In genomic region chr17:76862079-76862478, GRCh38 we compare ENCODE assay signal across 29 cellular contexts. TPM values are rescaled to one million over a fixed set of nuclear protein-coding genes. Genes with fewer than 3 reads are reported as not detected.
"Had no signal": no experiment of that assay in that cellular context is flagged by ENCODE, and none has a peak within 500 bp of the region (broad histone marks: within the 10 kb centered on the region; RNA-seq: fewer than 3 reads in every experiment).

No MANE protein-coding gene starts in this region.

- H3K36me3 ChIP-seq: neutrophil, ovary, right lobe of liver, sigmoid colon, stomach, thoracic aorta, thyroid gland, tibial nerve, upper lobe of left lung, vagina had no signal

- H3K4me3 ChIP-seq: ovary, psoas muscle, right lobe of liver, sigmoid colon, stomach, thoracic aorta, thyroid gland, tibial nerve, upper lobe of left lung, vagina had no signal

- ATAC-seq: natural killer cell treated with Interleukin-12 subunit alpha and Interleukin-12 subunit beta and Interleukin-15 and Interleukin-18, amount 100 ng/mL, for 72 hours; psoas muscle; right cardiac atrium; right lobe of liver; stimulated activated effector memory CD8-positive, alpha-beta T cell treated with anti-CD3 and anti-CD28 coated beads, Interleukin-12 subunit alpha, Interleukin-12 subunit beta, amount 100 ng/mL, for 72 hours; stimulated activated naive B cell treated with anti-CD40 and anti-IgM and Interleukin-4, amounts not matched to agents 10 μg/mL and 1 μg/mL and 100 μg/mL, for 72 hours had no signal

- H3K27ac Mint-ChIP-seq: natural killer cell treated with Interleukin-12 subunit alpha and Interleukin-12 subunit beta and Interleukin-15 and Interleukin-18, amount 100 ng/mL, for 72 hours; nephron progenitor cell; stimulated activated effector memory CD8-positive, alpha-beta T cell treated with anti-CD3 and anti-CD28 coated beads, Interleukin-12 subunit alpha, Interleukin-12 subunit beta, amount 100 ng/mL, for 72 hours; stimulated activated naive B cell treated with anti-CD40 and anti-IgM and Interleukin-4, amounts not matched to agents 10 μg/mL and 1 μg/mL and 100 μg/mL, for 72 hours; stimulated activated naive CD8-positive, alpha-beta T cell treated with anti-CD3 and anti-CD28 coated beads, Interleukin-15, Interleukin-2, amounts not matched to agents 100 ng/mL and 50 ng/mL, for 24 hours had no signal

- H3K27ac ChIP-seq: neutrophil, ovary, parathyroid adenoma, psoas muscle, right lobe of liver, sigmoid colon, stomach, thoracic aorta, thyroid gland, tibial nerve, upper lobe of left lung, vagina had no signal

- H3K9me3 Mint-ChIP-seq: natural killer cell treated with Interleukin-12 subunit alpha and Interleukin-12 subunit beta and Interleukin-15 and Interleukin-18, amount 100 ng/mL, for 72 hours; nephron progenitor cell; neural crest cell; stimulated activated effector memory CD8-positive, alpha-beta T cell treated with anti-CD3 and anti-CD28 coated beads, Interleukin-12 subunit alpha, Interleukin-12 subunit beta, amount 100 ng/mL, for 72 hours; stimulated activated naive B cell treated with anti-CD40 and anti-IgM and Interleukin-4, amounts not matched to agents 10 μg/mL and 1 μg/mL and 100 μg/mL, for 72 hours; stimulated activated naive CD8-positive, alpha-beta T cell treated with anti-CD3 and anti-CD28 coated beads, Interleukin-15, Interleukin-2, amounts not matched to agents 100 ng/mL and 50 ng/mL, for 24 hours had no signal

- H3K4me1 Mint-ChIP-seq: stimulated activated effector memory CD8-positive, alpha-beta T cell treated with anti-CD3 and anti-CD28 coated beads, Interleukin-12 subunit alpha, Interleukin-12 subunit beta, amount 100 ng/mL, for 72 hours; stimulated activated naive B cell treated with anti-CD40 and anti-IgM and Interleukin-4, amounts not matched to agents 10 μg/mL and 1 μg/mL and 100 μg/mL, for 72 hours had no signal

- DNase-seq: nephron progenitor cell; nucleus accumbens; ovary; posterior cingulate gyrus; psoas muscle; right cardiac atrium; right lobe of liver; sigmoid colon; small intestine; stimulated activated CD4-positive, alpha-beta T cell treated with anti-CD3 and anti-CD28 coated beads, Interleukin-15, amount 100 ng/mL, for 24 hours; stimulated activated CD4-positive, alpha-beta T cell treated with anti-CD3 and anti-CD28 coated beads, Interleukin-2, amount 100 ng/mL, for 24 hours; stimulated activated CD4-positive, alpha-beta T cell treated with anti-CD3 and anti-CD28 coated beads, Interleukin-2, amount 100 ng/mL, for 48 hours; stimulated activated CD4-positive, alpha-beta T cell treated with anti-CD3 and anti-CD28 coated beads, Interleukin-4, amount 100 ng/mL, for 24 hours; stimulated activated naive B cell treated with anti-CD40 and anti-IgM and Interleukin-4, amounts not matched to agents 10 μg/mL and 1 μg/mL and 100 μg/mL, for 72 hours; stimulated activated naive CD4-positive, alpha-beta T cell treated with Interleukin-2 at 50 U/mL for 16 hours; stomach; thyroid gland; trophoblast cell; upper lobe of left lung had no signal

- H3K4me1 ChIP-seq: parathyroid adenoma, right lobe of liver, sigmoid colon, stomach, thyroid gland, tibial nerve, vagina had no signal

- H3K4me3 Mint-ChIP-seq: natural killer cell treated with Interleukin-12 subunit alpha and Interleukin-12 subunit beta and Interleukin-15 and Interleukin-18, amount 100 ng/mL, for 72 hours; nephron progenitor cell; neural crest cell; stimulated activated effector memory CD8-positive, alpha-beta T cell treated with anti-CD3 and anti-CD28 coated beads, Interleukin-12 subunit alpha, Interleukin-12 subunit beta, amount 100 ng/mL, for 72 hours; stimulated activated naive B cell treated with anti-CD40 and anti-IgM and Interleukin-4, amounts not matched to agents 10 μg/mL and 1 μg/mL and 100 μg/mL, for 72 hours; stimulated activated naive CD8-positive, alpha-beta T cell treated with anti-CD3 and anti-CD28 coated beads, Interleukin-15, Interleukin-2, amounts not matched to agents 100 ng/mL and 50 ng/mL, for 24 hours had no signal

- H3K36me3 Mint-ChIP-seq: natural killer cell treated with Interleukin-12 subunit alpha and Interleukin-12 subunit beta and Interleukin-15 and Interleukin-18, amount 100 ng/mL, for 72 hours; stimulated activated effector memory CD8-positive, alpha-beta T cell treated with anti-CD3 and anti-CD28 coated beads, Interleukin-12 subunit alpha, Interleukin-12 subunit beta, amount 100 ng/mL, for 72 hours; stimulated activated naive B cell treated with anti-CD40 and anti-IgM and Interleukin-4, amounts not matched to agents 10 μg/mL and 1 μg/mL and 100 μg/mL, for 72 hours had no signal

- H3K9me3 ChIP-seq: neutrophil, ovary, psoas muscle, right lobe of liver, sigmoid colon, stomach, thoracic aorta, thyroid gland, tibial nerve, upper lobe of left lung, vagina had no signal

RNA-seq across cellular contexts. Expression of gene MGAT5B, which starts 6.1 kb away (rescaled TPM):
- total RNA-seq: skeletal muscle tissue had no signal
